8 cellular contexts compared by ENCODE assay signal in the genomic region with DNA sequence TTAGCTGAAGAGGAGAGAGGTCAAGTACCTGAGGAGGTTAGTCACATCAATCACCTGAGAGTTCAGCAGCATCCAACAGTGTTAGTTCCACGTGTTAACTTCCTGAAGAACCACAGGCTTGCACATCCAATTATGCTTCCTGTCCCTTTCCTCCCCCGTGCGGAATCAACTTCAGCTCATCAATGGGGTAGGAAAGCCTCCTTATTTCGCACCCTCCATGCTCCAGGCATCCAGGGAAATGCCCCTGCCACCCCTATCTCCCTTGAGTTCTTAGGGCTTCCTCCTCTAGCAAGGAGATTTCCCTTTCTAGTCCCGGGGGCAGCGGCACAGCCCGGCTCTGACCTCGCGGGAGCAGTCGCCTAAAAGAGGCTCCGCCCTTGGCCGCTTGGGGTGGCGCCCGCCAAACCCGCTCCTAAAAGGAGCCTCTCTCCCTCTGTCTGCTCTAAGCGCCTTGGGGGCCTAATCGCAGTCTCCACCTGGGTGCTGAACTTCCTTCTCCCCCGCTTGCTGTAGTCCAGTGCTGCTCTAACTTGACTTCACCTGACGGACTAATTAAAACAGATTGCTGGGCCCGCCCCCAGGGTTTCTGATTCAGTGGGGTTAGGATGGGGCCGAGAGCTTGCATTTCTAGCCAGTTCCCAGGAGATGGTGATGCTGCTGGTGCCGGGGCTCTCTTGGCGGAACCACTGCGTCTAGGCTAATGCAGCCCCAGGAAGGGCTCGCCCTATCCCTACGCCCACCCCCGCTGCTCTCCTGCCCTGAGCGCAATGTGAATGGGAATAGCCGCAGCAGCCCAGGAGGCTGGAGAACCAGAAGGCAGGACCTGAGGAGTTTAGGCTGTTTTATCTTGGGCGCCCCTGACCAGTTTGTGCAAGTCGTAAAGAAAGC. TPM values are rescaled to one million over a fixed set of nuclear protein-coding genes. Genes with fewer than 3 reads are reported as not detected.
DNase-seq lines count a peak whose midpoint lies in the region; ATAC-seq and TF ChIP-seq lines count a peak whose summit lies in the region.
"Had no signal": no experiment of that assay in that cellular context is flagged by ENCODE, and none has a peak within 500 bp of the region (broad histone marks: within the 10 kb centered on the region; RNA-seq: fewer than 3 reads in every experiment).

No MANE protein-coding gene starts in this region.

- POLR2A ChIA-PET in RWPE1 (lab: Yijun Ruan, JAX; ENCODE audit: low non-redundant PET) = no interaction called here

- H3K27ac Mint-ChIP-seq in mesothelial cell of epicardium = peak overlapping the region; percentile 96

- H3K4me3 ChIP-seq in HAP-1 = peak overlapping the region; percentile 28
- H3K4me3 ChIP-seq in coronary artery = peak overlapping the region; percentile 60
- peak overlapping the region in 1 of 2 donors; percentile 14 for H3K4me3 ChIP-seq in aorta (ENCODE audit: low read length in 2 of 2)

- in situ Hi-C loops in HAP-1 (cut with MboI; ENCODE audit: low sequenced_read_pairs) = no loop called here

- H3K4me3 Mint-ChIP-seq in mesothelial cell of epicardium = peak overlapping the region; percentile 67

- H3K9me3 Mint-ChIP-seq in mesothelial cell of epicardium = no peaks in the 10 kb centered on the region
- H3K9me3 Mint-ChIP-seq: activated naive CD4-positive, alpha-beta T cell treated with anti-CD3 and anti-CD28 coated beads, Interleukin-2, amount 50 U/mL, for 72 hours had no signal

- TF ChIP-seq CTCF in RWPE1 (conservative IDR thresholded peaks at IDR 0.05; ENCODE audit: low read depth) (no peak), coronary artery (IDR thresholded peaks at IDR 0.05) (no peak), mesothelial cell of epicardium (IDR thresholded peaks at IDR 0.05; ENCODE audit: unreplicated experiment) (no peak)

- WGBS in aorta, 2 donors = 8 to 9% methylated on average over 31 of the region's 31 CpGs

- DNase-seq in HAP-1 (ENCODE audit: low spot score in 2 of 2) (peak; percentile 69 to 83), RWPE1 (ENCODE audit: low spot score) (no peak), coronary artery (ENCODE audit: low spot score) (no peak), mesothelial cell of epicardium (ENCODE audit: low spot score in 2 of 2, unreplicated experiment in 2 of 2) (peak in 1 of 2 experiments; percentile 48), aorta (peak; percentile 66 to 84)

- H3K9ac ChIP-seq in ES-I3 (ENCODE audit: low read depth, low read length) = peak overlapping the region; percentile 43

- CTCF ChIA-PET in RWPE1 (lab: Yijun Ruan, JAX) = interaction anchor here (0.7 kb wide), 2 partner anchors 28 to 85 kb away, joined by 3 to 4 read pairs; no protein-coding TSS in a partner anchor

- H3K4me1 Mint-ChIP-seq in mesothelial cell of epicardium = peaks cover 60% of the 10 kb centered on the region

- intact Hi-C loops in aorta (cut with DNase I) = no loop called here

- ATAC-seq in aorta (ENCODE audit: low FRiP score) (peak; percentile 1), HG03196 (IDR thresholded peaks at IDR 0.05; ENCODE audit: unreplicated experiment) (no peak)

- H3K4me1 ChIP-seq in ES-I3 (ENCODE audit: insufficient read depth, low read length) = peaks cover 21% of the 10 kb centered on the region
- peaks cover 40% of the 10 kb centered on the region for H3K4me1 ChIP-seq in HAP-1
- H3K4me1 ChIP-seq in aorta (ENCODE audit: control insufficient read depth in 1 of 2, insufficient read depth in 2 of 2, low read length in 2 of 2) = no peaks in the 10 kb centered on the region

- H3K27ac ChIP-seq in RWPE1 = peak overlapping the region; percentile 100
- H3K27ac ChIP-seq in coronary artery = peak overlapping the region in 1 of 2 donors; percentile 5
- no peak overlapping the region for H3K27ac ChIP-seq in aorta (ENCODE audit: low read depth in 1 of 2, low read length in 2 of 2)

- H3K36me3 Mint-ChIP-seq in mesothelial cell of epicardium = no peaks in the 10 kb centered on the region

- H3K36me3 ChIP-seq in ES-I3 (ENCODE audit: insufficient read depth, low read length) (no peaks in the 10 kb centered on the region), HAP-1 (replicated peaks) (peaks cover 4% of the 10 kb centered on the region; the same call in 1 of the 2 replicates), aorta (ENCODE audit: control insufficient read depth in 1 of 2, insufficient read depth in 2 of 2, low read length in 1 of 2) (no peaks in the 10 kb centered on the region)

- peaks cover 35% of the 10 kb centered on the region for H3K27me3 Mint-ChIP-seq in mesothelial cell of epicardium (ENCODE audit: low read depth)

- H3K9me3 ChIP-seq in ES-I3 (ENCODE audit: control insufficient read depth, insufficient read depth, low read length) (no peaks in the 10 kb centered on the region), HAP-1 (0 out of 2 replicates have a peak, but pooled peaks cover 2% of the 10 kb centered on the region), aorta (ENCODE audit: control insufficient read depth, low read length) (no peaks in the 10 kb centered on the region)

- H3K27me3 ChIP-seq in HAP-1 (ENCODE audit: low read depth) (no peaks in the 10 kb centered on the region), aorta (ENCODE audit: control insufficient read depth in 1 of 2, insufficient read depth in 2 of 2, low read length in 1 of 2) (no peaks in the 10 kb centered on the region)

RNA-seq across cellular contexts. Expression of gene TET3, which starts 3.4 kb away (rescaled TPM):
- total RNA-seq in mesothelial cell of epicardium (39.6 to 42.6 TPM (median 41.2 TPM) in 3 replicates), aorta (10 to 100 TPM in 1 of 2 donors, 1 to 10 TPM in 1; 9.5 to 12.1 TPM)
- 1 to 10 TPM; 1.0 to 1.9 TPM for polyA plus RNA-seq in aorta

RNA-seq across cellular contexts. Expression of gene DGUOK, which starts 54.6 kb away (rescaled TPM):
- total RNA-seq in mesothelial cell of epicardium (66.0 to 69.5 TPM (median 66.8 TPM) in 3 replicates), aorta (10 to 100 TPM; 47.5 to 49.8 TPM)
- 10 to 100 TPM; 85.5 to 86.7 TPM for polyA plus RNA-seq in aorta

Comparison
In these comparisons a context has a peak if more than half of its experiments do, and no peak if none do; other contexts are left out.
1. DNase-seq: peak in HAP-1 (2 of 2) and aorta (2 of 2); none in RWPE1 (single experiment) and coronary artery (single experiment).